8 cellular contexts compared by ENCODE assay signal in the genomic region with DNA sequence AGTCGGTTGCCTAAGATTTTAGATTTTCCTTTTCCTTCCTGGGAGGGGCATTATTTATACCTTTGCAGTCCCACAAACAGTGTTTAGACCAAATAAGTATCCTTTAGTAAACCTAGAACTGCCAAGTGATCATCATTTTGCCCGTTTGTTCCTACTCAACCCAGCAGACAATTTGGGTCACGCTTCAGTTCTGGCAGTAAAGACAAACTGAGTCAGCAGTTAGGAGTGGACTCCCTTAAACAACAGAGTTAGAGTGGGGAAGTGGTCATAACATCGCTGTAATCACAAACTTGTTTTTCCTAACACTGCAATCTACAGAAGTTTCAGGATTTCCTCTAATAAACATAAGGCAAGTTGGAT. TPM values are rescaled to one million over a fixed set of nuclear protein-coding genes. Genes with fewer than 3 reads are reported as not detected.
DNase-seq lines count a peak whose midpoint lies in the region; TF ChIP-seq lines count a peak whose summit lies in the region.

No MANE protein-coding gene starts in this region.

- peak overlapping the region; percentile 100 for H2AFZ ChIP-seq in smooth muscle cell (ENCODE audit: low read depth)

- H3K79me2 ChIP-seq in smooth muscle cell (ENCODE audit: low read depth): peaks cover 37% of the 10 kb centered on the region

- DNase-seq in smooth muscle cell (lab: John Stamatoyannopoulos, UW; ENCODE audit: unreplicated experiment) (no peak), NCI-H1092 (lab: John Stamatoyannopoulos, UW) (no peak), SIG-M5 (lab: John Stamatoyannopoulos, UW) (no peak), HT-29 (ENCODE audit: low spot score) (no peak), NCI-H2171 treated with DMSO at 0.1 percent for 48 hours (lab: John Stamatoyannopoulos, UW) (no peak)

- H3K36me3 ChIP-seq in HUES6 (ENCODE audit: control insufficient read depth, insufficient read depth, low read length): no peaks in the 10 kb centered on the region
- H3K36me3 ChIP-seq in iPS-20b (ENCODE audit: insufficient read depth, low read depth, low read length): no peaks in the 10 kb centered on the region
- no peaks in the 10 kb centered on the region for H3K36me3 ChIP-seq in smooth muscle cell (ENCODE audit: low read depth)

- H3F3A ChIP-seq in smooth muscle cell (ENCODE audit: low read depth): no peaks in the 10 kb centered on the region

- H3K27me3 ChIP-seq in HUES6 (ENCODE audit: control insufficient read depth, insufficient read depth, low read length) (no peaks in the 10 kb centered on the region), iPS-20b (ENCODE audit: insufficient read depth, low read length) (no peaks in the 10 kb centered on the region), smooth muscle cell (ENCODE audit: low read depth) (no peaks in the 10 kb centered on the region)

- peaks cover 32% of the 10 kb centered on the region for H4K20me1 ChIP-seq in smooth muscle cell (ENCODE audit: low read depth)

- peak overlapping the region; percentile 92 for H3K4me2 ChIP-seq in smooth muscle cell

- peak overlapping the region; percentile 88 for H3K9ac ChIP-seq in HUES6 (ENCODE audit: low read length)
- peak overlapping the region; percentile 76; the same call in 1 of the 2 replicates for H3K9ac ChIP-seq in iPS-20b (ENCODE audit: low read depth, low read length)
- H3K9ac ChIP-seq in smooth muscle cell (ENCODE audit: low read depth): peak overlapping the region; percentile 92

- H3K4me3 ChIP-seq in HUES6 (ENCODE audit: low read depth, low read length): peak overlapping the region; percentile 77
- H3K4me3 ChIP-seq in iPS-20b (ENCODE audit: low read length): peak overlapping the region; percentile 82
- peak overlapping the region; percentile 97 for H3K4me3 ChIP-seq in smooth muscle cell

- no peak for TF ChIP-seq CTCF in smooth muscle cell (IDR thresholded peaks at IDR 0.05; ENCODE audit: borderline replicate concordance, insufficient read depth, poor library complexity, severe bottlenecking)

- H3K4me1 ChIP-seq in HUES6 (ENCODE audit: control insufficient read depth, insufficient read depth, low read length): peaks cover 14% of the 10 kb centered on the region
- peaks cover 19% of the 10 kb centered on the region; the same call in 1 of the 2 replicates for H3K4me1 ChIP-seq in iPS-20b (ENCODE audit: insufficient read depth, low read length)
- H3K4me1 ChIP-seq in smooth muscle cell (ENCODE audit: low read depth): peaks cover 16% of the 10 kb centered on the region

- no peaks in the 10 kb centered on the region for H3K9me3 ChIP-seq in HUES6 (ENCODE audit: control insufficient read depth, insufficient read depth, low read depth, low read length)
- no peaks in the 10 kb centered on the region for H3K9me3 ChIP-seq in iPS-20b (ENCODE audit: insufficient read depth, low read depth, low read length)
- no peaks in the 10 kb centered on the region for H3K9me3 ChIP-seq in smooth muscle cell (replicated peaks; ENCODE audit: low read depth)

- H3K27ac ChIP-seq in HUES6 (ENCODE audit: low read depth, low read length) (peak overlapping the region; percentile 72; the same call in 1 of the 2 replicates), angular gyrus (ENCODE audit: low read depth, low read length) (peak overlapping the region; percentile 94), iPS-20b (ENCODE audit: low read length) (no peak overlapping the region), smooth muscle cell (ENCODE audit: low read depth) (peak overlapping the region; percentile 75)

- 5% methylated on average over 4 of the region's 4 CpGs for WGBS in smooth muscle cell (ENCODE audit: low lambda C conversion rate)

RNA-seq across cellular contexts. Expression of a gene that starts 0.8 kb away (rescaled TPM):
- total RNA-seq in smooth muscle cell: 51.7 and 63.9 TPM in 2 replicates
- 4.0 and 10.2 TPM in 2 replicates for polyA plus RNA-seq in smooth muscle cell
- 18.7 and 23.0 TPM in 2 replicates for total RNA-seq in HT-29 (2014; rRNA removed; shearing (Covaris generic))
